ENCODE assay signal across 15 cellular contexts in genomic region chr9:93431498-93432105, GRCh38.
"Had no signal": no experiment of that assay in that cellular context is flagged by ENCODE, and none has a peak within 500 bp of the region (broad histone marks: within the 10 kb centered on the region; RNA-seq: fewer than 3 reads in every experiment).

No MANE protein-coding gene starts in this region.

- H3K4me3 Mint-ChIP-seq: activated CD4-positive, alpha-beta memory T cell treated with anti-CD3 and anti-CD28 coated beads, Interleukin-2, amount 10 ng/mL, durations not matched to agents 7 days and 5 days; activated CD4-positive, alpha-beta T cell treated with anti-CD3 and anti-CD28 coated beads for 36 hours; activated T-cell treated with anti-CD3 and anti-CD28 coated beads, Interleukin-2, amount 50 U/mL, for 24 hours; endodermal cell; nephron progenitor cell; T-cell had no signal

- ATAC-seq: activated CD4-positive, alpha-beta T cell treated with anti-CD3 and anti-CD28 coated beads for 36 hours; esophagus mucosa; left ventricle myocardium superior; T-cell had no signal

- H3K9me3 Mint-ChIP-seq: activated CD4-positive, alpha-beta memory T cell treated with anti-CD3 and anti-CD28 coated beads, Interleukin-2, amount 10 ng/mL, durations not matched to agents 7 days and 5 days; activated T-cell treated with anti-CD3 and anti-CD28 coated beads, Interleukin-2, amount 50 U/mL, for 24 hours; T-cell had no signal

- DNase-seq: activated CD4-positive, alpha-beta memory T cell treated with anti-CD3 and anti-CD28 coated beads, Interleukin-2, amount 10 ng/mL, durations not matched to agents 7 days and 5 days; activated CD4-positive, alpha-beta T cell treated with anti-CD3 and anti-CD28 coated beads for 36 hours; activated naive CD4-positive, alpha-beta T cell treated with anti-CD3 and anti-CD28 coated beads, Interleukin-2, amount 50 U/mL, for 16 hours; activated T-cell treated with anti-CD3 and anti-CD28 coated beads, Interleukin-2, amount 50 U/mL, for 24 hours; endodermal cell; left ventricle myocardium superior; nephron progenitor cell; sigmoid colon; stimulated activated CD4-positive, alpha-beta T cell treated with anti-CD3 and anti-CD28 coated beads, Interleukin-2, amount 100 ng/mL, for 24 hours; stomach; T-cell; T1000 had no signal

- FAIRE-seq: keratinocyte had no signal

- H3K27ac Mint-ChIP-seq: activated CD4-positive, alpha-beta memory T cell treated with anti-CD3 and anti-CD28 coated beads, Interleukin-2, amount 10 ng/mL, durations not matched to agents 7 days and 5 days; activated CD4-positive, alpha-beta T cell treated with anti-CD3 and anti-CD28 coated beads for 36 hours; activated T-cell treated with anti-CD3 and anti-CD28 coated beads, Interleukin-2, amount 50 U/mL, for 24 hours; endodermal cell; nephron progenitor cell; T-cell had no signal

- H3K4me1 ChIP-seq: sigmoid colon, stomach had no signal

- H3K9me3 ChIP-seq: sigmoid colon, stomach, thoracic aorta had no signal

- H3K27ac ChIP-seq: sigmoid colon, stomach, thoracic aorta had no signal

- H3K27me3 ChIP-seq: sigmoid colon, stomach had no signal

- H3K36me3 ChIP-seq: sigmoid colon, stomach, thoracic aorta had no signal

- H3K4me3 ChIP-seq: sigmoid colon, stomach, thoracic aorta had no signal

- H3K4me1 Mint-ChIP-seq: activated CD4-positive, alpha-beta T cell treated with anti-CD3 and anti-CD28 coated beads for 36 hours; endodermal cell; T-cell had no signal
